27 cellular contexts compared by ENCODE assay signal in the genomic region with DNA sequence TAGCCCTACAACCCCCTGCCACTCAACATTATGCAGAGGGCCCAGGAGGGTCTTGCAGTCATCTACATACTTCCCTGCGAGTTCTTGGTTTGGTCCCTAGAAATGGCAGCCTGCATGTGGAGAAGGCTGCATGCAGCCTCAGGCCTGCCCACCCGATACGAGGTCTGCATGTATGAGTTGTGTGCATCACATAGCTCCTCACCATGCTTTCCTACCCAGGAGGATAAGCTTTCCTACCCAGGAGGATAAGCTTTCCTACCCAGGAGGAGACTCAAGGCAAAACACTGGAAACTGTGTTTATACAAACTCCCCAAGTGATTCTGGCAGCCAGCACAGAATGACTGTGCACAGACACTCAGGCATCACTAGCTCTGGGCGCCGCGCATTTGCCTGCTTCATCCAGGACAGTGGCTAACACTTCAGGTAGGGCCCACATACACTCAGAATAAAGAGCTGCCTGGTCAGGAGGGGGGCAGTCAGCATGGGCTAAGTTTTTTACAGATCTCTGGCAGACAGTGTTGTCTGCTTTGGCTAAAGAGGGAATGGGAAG.
DNase-seq lines count a peak whose midpoint lies in the region; ATAC-seq and TF ChIP-seq lines count a peak whose summit lies in the region.
"Had no signal": no experiment of that assay in that cellular context is flagged by ENCODE, and none has a peak within 500 bp of the region (broad histone marks: within the 10 kb centered on the region; RNA-seq: fewer than 3 reads in every experiment).

No MANE protein-coding gene starts in this region.

- H3K9me3 Mint-ChIP-seq in neural progenitor cell = no peaks in the 10 kb centered on the region
- H3K9me3 Mint-ChIP-seq: activated CD4-positive, alpha-beta T cell treated with anti-CD3 and anti-CD28 coated beads, Interleukin-2, amount 10 ng/mL, durations not matched to agents 7 days and 5 days; CD8-positive, alpha-beta memory T cell; stimulated activated memory B cell treated with anti-CD40 and anti-IgM and Interleukin-4, amounts not matched to agents 10 μg/mL and 1 μg/mL and 100 μg/mL, for 72 hours had no signal

- no peaks in the 10 kb centered on the region for H4K20me1 ChIP-seq in neural progenitor cell (ENCODE audit: low read depth)

- no peak overlapping the region for H3K9ac ChIP-seq in neural progenitor cell

- WGBS in esophagus muscularis mucosa = 57% methylated on average over 5 of the region's 6 CpGs
- 35 to 42% methylated on average over 6 of the region's 6 CpGs for WGBS in aorta, 2 donors

- no peaks in the 10 kb centered on the region for H3F3A ChIP-seq in neural progenitor cell (ENCODE audit: low read depth)

- TF ChIP-seq EP300 in esophagus muscularis mucosa (IDR thresholded peaks at IDR 0.05) = no peak

- H2AFZ ChIP-seq in neural progenitor cell (replicated peaks) = no peak overlapping the region

- H3K4me1 ChIP-seq in right atrium auricular region = peaks cover 0 to 22% of the 10 kb centered on the region in 2 donors
- H3K4me1 ChIP-seq in esophagus muscularis mucosa = peaks cover 22 to 32% (median 27%) of the 10 kb centered on the region in 4 donors
- no peaks in the 10 kb centered on the region for H3K4me1 ChIP-seq in neural progenitor cell
- peaks cover 4 to 6% of the 10 kb centered on the region in 2 donors for H3K4me1 ChIP-seq in aorta (ENCODE audit: control insufficient read depth in 1 of 2, insufficient read depth in 2 of 2, low read length in 2 of 2)
- H3K4me1 ChIP-seq: spleen, tibial nerve had no signal

- intact Hi-C loops in Right ventricle myocardium superior (cut with DNase I) = no loop called here
- intact Hi-C loops in esophagus muscularis mucosa (cut with DNase I) = no loop called here
- intact Hi-C loops in aorta (cut with DNase I) = no loop called here

- no peaks in the 10 kb centered on the region for H3K36me3 Mint-ChIP-seq in neural progenitor cell
- H3K36me3 Mint-ChIP-seq: CD8-positive, alpha-beta memory T cell; naive B cell; stimulated activated memory B cell treated with anti-CD40 and anti-IgM and Interleukin-4, amounts not matched to agents 10 μg/mL and 1 μg/mL and 100 μg/mL, for 72 hours had no signal

- no peaks in the 10 kb centered on the region for H3K27me3 ChIP-seq in right atrium auricular region
- H3K27me3 ChIP-seq in esophagus muscularis mucosa = no peaks in the 10 kb centered on the region
- H3K27me3 ChIP-seq in neural progenitor cell = no peaks in the 10 kb centered on the region
- H3K27me3 ChIP-seq in aorta (ENCODE audit: control insufficient read depth in 1 of 2, insufficient read depth in 2 of 2, low read length in 1 of 2) = no peaks in the 10 kb centered on the region
- H3K27me3 ChIP-seq: cardiac muscle cell, heart right ventricle, ovary, spleen, tibial nerve had no signal

- no peak overlapping the region for H3K4me3 Mint-ChIP-seq in neural progenitor cell
- H3K4me3 Mint-ChIP-seq: activated CD4-positive, alpha-beta T cell treated with anti-CD3 and anti-CD28 coated beads, Interleukin-2, amount 10 ng/mL, durations not matched to agents 7 days and 5 days; CD8-positive, alpha-beta memory T cell; naive B cell; stimulated activated memory B cell treated with anti-CD40 and anti-IgM and Interleukin-4, amounts not matched to agents 10 μg/mL and 1 μg/mL and 100 μg/mL, for 72 hours had no signal

- DNase-seq in Right ventricle myocardium superior (no peak), right atrium auricular region (ENCODE audit: low spot score) (no peak), esophagus muscularis mucosa (ENCODE audit: extremely low spot score) (peak; percentile 90), neural progenitor cell (ENCODE audit: low spot score) (no peak), aorta (peak; percentile 62 to 82), NCI-H524 (lab: John Stamatoyannopoulos, UW) (no peak), NCI-H1436 (lab: John Stamatoyannopoulos, UW) (no peak)
- DNase-seq: activated CD4-positive, alpha-beta T cell treated with anti-CD3 and anti-CD28 coated beads, Interleukin-2, amount 10 ng/mL, durations not matched to agents 7 days and 5 days; activated naive CD4-positive, alpha-beta T cell; activated T-cell treated with anti-CD3 and anti-CD28 coated beads, Interleukin-2, amount 50 U/mL, for 48 hours; CD8-positive, alpha-beta memory T cell; heart right ventricle; Kasumi-1; mesendoderm; naive B cell; NCI-H1930; NCI-H2227 treated with DMSO at 0.1 percent for 48 hours; NCI-H748 treated with DMSO at 0.1 percent for 48 hours; ovary; right cardiac atrium; spleen; stimulated activated CD4-positive, alpha-beta T cell treated with anti-CD3 and anti-CD28 coated beads, Interleukin-2, amount 100 ng/mL, for 48 hours had no signal

- peak overlapping the region in 1 of 2 donors; percentile 28 for H3K27ac ChIP-seq in right atrium auricular region
- peak overlapping the region; percentile 27 to 70 (median 51) for H3K27ac ChIP-seq in esophagus muscularis mucosa (replicated peaks in 1 of 4)
- H3K27ac ChIP-seq in neural progenitor cell = no peak overlapping the region
- peak overlapping the region; percentile 19 to 54 for H3K27ac ChIP-seq in aorta (ENCODE audit: low read depth in 1 of 2, low read length in 2 of 2)
- H3K27ac ChIP-seq: 22Rv1, cardiac muscle cell, ovary, spleen, tibial nerve had no signal

- peak overlapping the region; percentile 16 for H3K27ac Mint-ChIP-seq in neural progenitor cell
- H3K27ac Mint-ChIP-seq: activated CD4-positive, alpha-beta T cell treated with anti-CD3 and anti-CD28 coated beads, Interleukin-2, amount 10 ng/mL, durations not matched to agents 7 days and 5 days; CD8-positive, alpha-beta memory T cell; naive B cell; stimulated activated memory B cell treated with anti-CD40 and anti-IgM and Interleukin-4, amounts not matched to agents 10 μg/mL and 1 μg/mL and 100 μg/mL, for 72 hours had no signal

- H3K36me3 ChIP-seq in right atrium auricular region (no peaks in the 10 kb centered on the region), esophagus muscularis mucosa (no peaks in the 10 kb centered on the region), neural progenitor cell (no peaks in the 10 kb centered on the region), aorta (ENCODE audit: control insufficient read depth in 1 of 2, insufficient read depth in 2 of 2, low read length in 1 of 2) (peaks cover 0 to 1% of the 10 kb centered on the region in 2 donors)
- H3K36me3 ChIP-seq: cardiac muscle cell, heart right ventricle, ovary, spleen, tibial nerve had no signal

- H3K27me3 Mint-ChIP-seq in neural progenitor cell (ENCODE audit: insufficient read depth, low read depth) = no peaks in the 10 kb centered on the region
- H3K27me3 Mint-ChIP-seq: activated CD4-positive, alpha-beta T cell treated with anti-CD3 and anti-CD28 coated beads, Interleukin-2, amount 10 ng/mL, durations not matched to agents 7 days and 5 days had no signal

- ATAC-seq in Right ventricle myocardium superior (ENCODE audit: poor library complexity) = peak; percentile 31
- peak; percentile 60 for ATAC-seq in aorta (ENCODE audit: low FRiP score)
- ATAC-seq in GM19455 (IDR thresholded peaks at IDR 0.05; ENCODE audit: unreplicated experiment) = no peak
- ATAC-seq: stimulated activated memory B cell treated with anti-CD40 and anti-IgM and Interleukin-4, amounts not matched to agents 10 μg/mL and 1 μg/mL and 100 μg/mL, for 72 hours had no signal

- H3K4me2 ChIP-seq in neural progenitor cell = no peak overlapping the region

- no peaks in the 10 kb centered on the region for H3K79me2 ChIP-seq in neural progenitor cell (ENCODE audit: low read depth)

- no peaks in the 10 kb centered on the region for H3K9me3 ChIP-seq in right atrium auricular region
- H3K9me3 ChIP-seq in esophagus muscularis mucosa = no peaks in the 10 kb centered on the region
- no peaks in the 10 kb centered on the region for H3K9me3 ChIP-seq in neural progenitor cell (ENCODE audit: low read depth)
- no peaks in the 10 kb centered on the region for H3K9me3 ChIP-seq in aorta (ENCODE audit: control insufficient read depth, low read length)
- H3K9me3 ChIP-seq: heart right ventricle, ovary, tibial nerve had no signal

- TF ChIP-seq POLR2A in esophagus muscularis mucosa (IDR thresholded peaks at IDR 0.05; ENCODE audit: low read depth) = no peak

- peaks cover 13% of the 10 kb centered on the region for H3K4me1 Mint-ChIP-seq in neural progenitor cell
- H3K4me1 Mint-ChIP-seq: activated CD4-positive, alpha-beta T cell treated with anti-CD3 and anti-CD28 coated beads, Interleukin-2, amount 10 ng/mL, durations not matched to agents 7 days and 5 days; CD8-positive, alpha-beta memory T cell; naive B cell; stimulated activated memory B cell treated with anti-CD40 and anti-IgM and Interleukin-4, amounts not matched to agents 10 μg/mL and 1 μg/mL and 100 μg/mL, for 72 hours had no signal

- no peak for TF ChIP-seq CTCF in right atrium auricular region (IDR thresholded peaks at IDR 0.05)
- TF ChIP-seq CTCF in esophagus muscularis mucosa (IDR thresholded peaks at IDR 0.05) = no peak
- TF ChIP-seq CTCF in neural progenitor cell (IDR thresholded peaks at IDR 0.05) = no peak

- H3K4me3 ChIP-seq in right atrium auricular region = no peak overlapping the region
- no peak overlapping the region for H3K4me3 ChIP-seq in esophagus muscularis mucosa
- no peak overlapping the region for H3K4me3 ChIP-seq in neural progenitor cell
- H3K4me3 ChIP-seq in aorta (ENCODE audit: low read length in 2 of 2) = no peak overlapping the region
- H3K4me3 ChIP-seq: cardiac muscle cell, heart right ventricle, ovary, spleen, tibial nerve had no signal

Comparison
In these comparisons a context has a peak if more than half of its experiments do, and no peak if none do; other contexts are left out.
1. DNase-seq: peak in esophagus muscularis mucosa (single experiment) and aorta (2 of 2); none in Right ventricle myocardium superior (single experiment), right atrium auricular region (single experiment), neural progenitor cell (single experiment), NCI-H524 (0 of 2) and NCI-H1436 (single experiment).